ENCODE assay signal across 14 cellular contexts in genomic region chr11:131874070-131874469, GRCh38.
A peak's percentile ranks its signal among the peaks of the same experiment; 100 is the strongest.
DNase-seq lines count a peak whose midpoint lies in the region; ATAC-seq and TF ChIP-seq lines count a peak whose summit lies in the region.
"Had no signal": no experiment of that assay in that cellular context is flagged by ENCODE, and none has a peak within 500 bp of the region (broad histone marks: within the 10 kb centered on the region; RNA-seq: fewer than 3 reads in every experiment).

No MANE protein-coding gene starts in this region.

- H3K9ac ChIP-seq in PC-3 (ENCODE audit: low read length), result no peak overlapping the region
- H3K9ac ChIP-seq: BLaER1 treated with 17β-estradiol and CSF1 and Interleukin-3, amounts not matched to agents 10 nM and 100 nM had no signal

- CTCF ChIA-PET in PC-3 (lab: Charles Lee), result interaction anchor here (0.7 kb wide), 1 partner anchor 426 kb away, joined by 4 read pairs; no protein-coding TSS in a partner anchor

- H3K9me3 ChIP-seq in PC-3 (ENCODE audit: low read length), result no peaks in the 10 kb centered on the region
- H3K9me3 ChIP-seq: BLaER1 treated with 17β-estradiol and CSF1 and Interleukin-3, amounts not matched to agents 10 nM and 100 nM had no signal

- no peak overlapping the region for H3K4me3 Mint-ChIP-seq in activated T-cell treated with anti-CD3 and anti-CD28 coated beads, Interleukin-2, amount 50 U/mL, for 4 hours
- H3K4me3 Mint-ChIP-seq: CD4-positive, CD25-positive, alpha-beta regulatory T cell; H9 had no signal

- in situ Hi-C loops in G401 (cut with HindIII; ENCODE audit: low sequenced_read_pairs), result no loop called here

- POLR2A ChIA-PET in PC-3 (lab: Charles Lee; ENCODE audit: unreplicated experiment), result no interaction called here

- no peak overlapping the region for H2AFZ ChIP-seq in PC-3 (ENCODE audit: low read length)

- no peaks in the 10 kb centered on the region for H4K20me1 ChIP-seq in PC-3 (ENCODE audit: low read length)
- H4K20me1 ChIP-seq: BLaER1 treated with 17β-estradiol and CSF1 and Interleukin-3, amounts not matched to agents 10 nM and 100 nM had no signal

- no peaks in the 10 kb centered on the region for H3K36me3 Mint-ChIP-seq in activated T-cell treated with anti-CD3 and anti-CD28 coated beads, Interleukin-2, amount 50 U/mL, for 4 hours (ENCODE audit: insufficient read depth)
- H3K36me3 Mint-ChIP-seq: CD4-positive, CD25-positive, alpha-beta regulatory T cell had no signal

- intact Hi-C loops in PC-3 (cut with micrococcal nuclease) (no loop called here), left cardiac atrium (cut with DNase I) (no loop called here)

- BruUV-seq in PC-3 (replicated peaks; lab: Mats Ljungman, UMichigan), result no TSS peak

- H3K27me3 ChIP-seq in PC-3 (ENCODE audit: low read length), result no peaks in the 10 kb centered on the region
- H3K27me3 ChIP-seq: BLaER1 treated with 17β-estradiol and CSF1 and Interleukin-3, amounts not matched to agents 10 nM and 100 nM had no signal

- H3F3A ChIP-seq in PC-3 (ENCODE audit: low read length, unreplicated experiment), result no peaks in the 10 kb centered on the region

- H3K27ac ChIP-seq in PC-3 (ENCODE audit: low read length), result no peak overlapping the region
- H3K27ac ChIP-seq: BLaER1 treated with 17β-estradiol and CSF1 and Interleukin-3, amounts not matched to agents 10 nM and 100 nM had no signal

- DNase-seq in G401 (ENCODE audit: low spot score) (peak; percentile 74), PC-3 (peak; percentile 52), cerebellar cortex (ENCODE audit: low spot score) (peak; percentile 63), kidney tubule cell (ENCODE audit: low spot score) (peak; percentile 75), left cardiac atrium (no peak)
- no peak for DNase-seq in activated T-cell treated with anti-CD3 and anti-CD28 coated beads, Interleukin-2, amount 50 U/mL, for 4 hours
- DNase-seq: ACHN; CD4-positive, CD25-positive, alpha-beta regulatory T cell; DMS79; GOT3; H9 had no signal

- no peaks in the 10 kb centered on the region for H3K27me3 Mint-ChIP-seq in activated T-cell treated with anti-CD3 and anti-CD28 coated beads, Interleukin-2, amount 50 U/mL, for 4 hours (ENCODE audit: low read depth)
- H3K27me3 Mint-ChIP-seq: CD4-positive, CD25-positive, alpha-beta regulatory T cell had no signal

- H3K79me2 ChIP-seq in PC-3 (ENCODE audit: low read length), result no peaks in the 10 kb centered on the region

- H3K36me3 ChIP-seq in PC-3 (ENCODE audit: low read depth, low read length), result no peaks in the 10 kb centered on the region
- H3K36me3 ChIP-seq: BLaER1 treated with 17β-estradiol and CSF1 and Interleukin-3, amounts not matched to agents 10 nM and 100 nM had no signal

- H3K9me3 Mint-ChIP-seq in activated T-cell treated with anti-CD3 and anti-CD28 coated beads, Interleukin-2, amount 50 U/mL, for 4 hours, result no peaks in the 10 kb centered on the region
- H3K9me3 Mint-ChIP-seq: H9 had no signal

- no peaks in the 10 kb centered on the region for H3K4me1 Mint-ChIP-seq in activated T-cell treated with anti-CD3 and anti-CD28 coated beads, Interleukin-2, amount 50 U/mL, for 4 hours (ENCODE audit: low read depth)
- H3K4me1 Mint-ChIP-seq: CD4-positive, CD25-positive, alpha-beta regulatory T cell had no signal

- H3K9me2 ChIP-seq in PC-3 (replicated peaks; ENCODE audit: low read length), result no peaks in the 10 kb centered on the region

- no peak overlapping the region for H3K4me2 ChIP-seq in PC-3 (ENCODE audit: low read length)
- H3K4me2 ChIP-seq: BLaER1 treated with 17β-estradiol and CSF1 and Interleukin-3, amounts not matched to agents 10 nM and 100 nM had no signal

- H3K4me3 ChIP-seq in PC-3 (ENCODE audit: low read length), result no peak overlapping the region
- H3K4me3 ChIP-seq: BLaER1 treated with 17β-estradiol and CSF1 and Interleukin-3, amounts not matched to agents 10 nM and 100 nM had no signal

- 0 out of 2 replicates have a peak, but pooled peaks cover 4% of the 10 kb centered on the region for H3K4me1 ChIP-seq in PC-3 (ENCODE audit: insufficient read depth, low read length)

- ATAC-seq in PC-3 (no peak), left cardiac atrium (no peak), GM19397 (IDR thresholded peaks at IDR 0.05; ENCODE audit: unreplicated experiment) (no peak)
- no peak for ATAC-seq in activated T-cell treated with anti-CD3 and anti-CD28 coated beads, Interleukin-2, amount 50 U/mL, for 4 hours
- ATAC-seq: HepG2 had no signal

- no peak for TF ChIP-seq CTCF in PC-3 (conservative IDR thresholded peaks at IDR 0.05; ENCODE audit: low read depth, low read length)

Comparison
In these comparisons a context has a peak if more than half of its experiments do, and no peak if none do; other contexts are left out.
1. DNase-seq: peak in G401 (single experiment), PC-3 (single experiment), cerebellar cortex (single experiment) and kidney tubule cell (single experiment); none in activated T-cell treated with anti-CD3 and anti-CD28 coated beads, Interleukin-2, amount 50 U/mL, for 4 hours (single experiment) and left cardiac atrium (single experiment).